ENCODE assay signal across 12 cellular contexts in genomic region chr4:86928400-86929255, GRCh38. TPM values are rescaled to one million over a fixed set of nuclear protein-coding genes. Genes with fewer than 3 reads are reported as not detected.
DNase-seq lines count a peak whose midpoint lies in the region; ATAC-seq and TF ChIP-seq lines count a peak whose summit lies in the region.
"Had no signal": no experiment of that assay in that cellular context is flagged by ENCODE, and none has a peak within 500 bp of the region (broad histone marks: within the 10 kb centered on the region; RNA-seq: fewer than 3 reads in every experiment).

No MANE protein-coding gene starts in this region.

- H3K79me2 ChIP-seq in OCI-LY7 (ENCODE audit: insufficient read depth, low read depth, low read length) (peaks cover 7% of the 10 kb centered on the region; the same call in 1 of the 2 replicates), hepatocyte (peaks cover 5% of the 10 kb centered on the region)

- no peak for ATAC-seq in stimulated activated naive CD8-positive, alpha-beta T cell treated with anti-CD3 and anti-CD28 coated beads, Interleukin-15, amount 100 ng/mL, for 72 hours
- ATAC-seq in HG03159 (IDR thresholded peaks at IDR 0.05; ENCODE audit: unreplicated experiment): no peak
- no peak for ATAC-seq in GM21447 (IDR thresholded peaks at IDR 0.05; ENCODE audit: unreplicated experiment)
- ATAC-seq: Panc1, WTC11 had no signal

- peaks cover 5% of the 10 kb centered on the region for H3K36me3 Mint-ChIP-seq in stimulated activated naive CD8-positive, alpha-beta T cell treated with anti-CD3 and anti-CD28 coated beads, Interleukin-15, Interleukin-2, amounts not matched to agents 100 ng/mL and 50 ng/mL, for 24 hours (ENCODE audit: low read depth)

- H3K27ac Mint-ChIP-seq in stimulated activated naive CD8-positive, alpha-beta T cell treated with anti-CD3 and anti-CD28 coated beads, Interleukin-15, Interleukin-2, amounts not matched to agents 100 ng/mL and 50 ng/mL, for 24 hours: peak overlapping the region; percentile 89
- no peak overlapping the region for H3K27ac Mint-ChIP-seq in stimulated activated naive CD8-positive, alpha-beta T cell treated with anti-CD3 and anti-CD28 coated beads, Interleukin-15, amount 100 ng/mL, for 72 hours
- H3K27ac Mint-ChIP-seq: activated naive CD4-positive, alpha-beta T cell treated with anti-CD3 and anti-CD28 coated beads, Interleukin-2, amount 10 ng/mL, durations not matched to agents 7 days and 5 days; WTC11 had no signal

- intact Hi-C loops in OCI-LY7 (cut with micrococcal nuclease; ENCODE audit: unreplicated experiment): no loop called here

- peaks cover 20% of the 10 kb centered on the region for H3K36me3 ChIP-seq in OCI-LY7 (ENCODE audit: insufficient read depth, low read length)
- no peaks in the 10 kb centered on the region for H3K36me3 ChIP-seq in hepatocyte (replicated peaks; ENCODE audit: insufficient read depth, low read depth)

- no peaks in the 10 kb centered on the region for H3K9me2 ChIP-seq in OCI-LY7 (ENCODE audit: insufficient read depth, low read length)
- no peaks in the 10 kb centered on the region for H3K9me2 ChIP-seq in hepatocyte (replicated peaks; ENCODE audit: insufficient read depth)

- peak overlapping the region; percentile 9 for H3K4me3 ChIP-seq in OCI-LY7 (ENCODE audit: low read depth, low read length, poor library complexity, severe bottlenecking)
- H3K4me3 ChIP-seq in hepatocyte: no peak overlapping the region

- H4K20me1 ChIP-seq in OCI-LY7 (ENCODE audit: insufficient read depth, low read length) (no peaks in the 10 kb centered on the region), hepatocyte (ENCODE audit: insufficient read depth, poor library complexity, severe bottlenecking) (no peaks in the 10 kb centered on the region)

- CTCF ChIA-PET in OCI-LY7 (lab: Charles Lee; ENCODE audit: unreplicated experiment): interaction anchor here (1.4 kb wide), 1 partner anchor 16 kb away, joined by 5 read pairs; no protein-coding TSS in a partner anchor

- POLR2A ChIA-PET in OCI-LY7 (lab: Charles Lee): interaction anchor here (0.6 to 1.5 kb wide), 10 partner anchors 8 to 1701 kb away, joined by 3 to 7 read pairs (median 3); no protein-coding TSS in a partner anchor

- peaks cover 49% of the 10 kb centered on the region for H3K4me1 ChIP-seq in OCI-LY7 (ENCODE audit: insufficient read depth, low read length, poor library complexity, severe bottlenecking)
- H3K4me1 ChIP-seq in hepatocyte (ENCODE audit: insufficient read depth): peaks cover 7% of the 10 kb centered on the region

- WGBS in hepatocyte (ENCODE audit: low lambda C conversion rate, missing lambda C conversion rate): 93% methylated on average over 10 of the region's 10 CpGs

- peak overlapping the region; percentile 49 for H3K4me2 ChIP-seq in OCI-LY7 (ENCODE audit: low read length)
- H3K4me2 ChIP-seq in hepatocyte: no peak overlapping the region

- H2AFZ ChIP-seq in OCI-LY7 (ENCODE audit: low read length): peak overlapping the region; percentile 2; the same call in 1 of the 2 replicates
- H2AFZ ChIP-seq in hepatocyte: no peak overlapping the region

- TF ChIP-seq CTCF in OCI-LY7 (conservative IDR thresholded peaks at IDR 0.05; ENCODE audit: low read length) (no peak), hepatocyte (IDR thresholded peaks at IDR 0.05; ENCODE audit: poor library complexity) (no peak)

- peak overlapping the region; percentile 5 for H3K27ac ChIP-seq in OCI-LY7 (ENCODE audit: low read depth, low read length, poor library complexity, severe bottlenecking)
- peak overlapping the region; percentile 84 for H3K27ac ChIP-seq in hepatocyte

- H3K9me3 ChIP-seq in OCI-LY7 (ENCODE audit: low read length) (no peaks in the 10 kb centered on the region), hepatocyte (ENCODE audit: low read depth) (no peaks in the 10 kb centered on the region)

- DNase-seq in stimulated activated naive CD8-positive, alpha-beta T cell treated with anti-CD3 and anti-CD28 coated beads, Interleukin-15, amount 100 ng/mL, for 72 hours: no peak
- no peak for DNase-seq in OCI-LY7 (ENCODE audit: low spot score)
- DNase-seq in hepatocyte (ENCODE audit: low spot score): no peak
- no peak for DNase-seq in NCI-H1092 treated with DMSO at 0.1 percent for 48 hours (lab: John Stamatoyannopoulos, UW)
- DNase-seq in HuH-7.5 (ENCODE audit: low spot score): no peak
- DNase-seq: activated naive CD4-positive, alpha-beta T cell treated with anti-CD3 and anti-CD28 coated beads, Interleukin-2, amount 10 ng/mL, durations not matched to agents 7 days and 5 days; NCI-H146 had no signal

- peak overlapping the region; percentile 17 for H3K4me3 Mint-ChIP-seq in stimulated activated naive CD8-positive, alpha-beta T cell treated with anti-CD3 and anti-CD28 coated beads, Interleukin-15, Interleukin-2, amounts not matched to agents 100 ng/mL and 50 ng/mL, for 24 hours
- H3K4me3 Mint-ChIP-seq in stimulated activated naive CD8-positive, alpha-beta T cell treated with anti-CD3 and anti-CD28 coated beads, Interleukin-15, amount 100 ng/mL, for 72 hours: no peak overlapping the region
- H3K4me3 Mint-ChIP-seq: activated naive CD4-positive, alpha-beta T cell treated with anti-CD3 and anti-CD28 coated beads, Interleukin-2, amount 10 ng/mL, durations not matched to agents 7 days and 5 days; WTC11 had no signal

- H3K4me1 Mint-ChIP-seq in stimulated activated naive CD8-positive, alpha-beta T cell treated with anti-CD3 and anti-CD28 coated beads, Interleukin-15, Interleukin-2, amounts not matched to agents 100 ng/mL and 50 ng/mL, for 24 hours (ENCODE audit: low read depth): peaks cover 29% of the 10 kb centered on the region
- H3K4me1 Mint-ChIP-seq in stimulated activated naive CD8-positive, alpha-beta T cell treated with anti-CD3 and anti-CD28 coated beads, Interleukin-15, amount 100 ng/mL, for 72 hours: peaks cover 21% of the 10 kb centered on the region

- no peaks in the 10 kb centered on the region for H3K27me3 ChIP-seq in hepatocyte

- BruUV-seq in OCI-LY7 (replicated peaks; lab: Mats Ljungman, UMichigan): no TSS peak

- H3K9me3 Mint-ChIP-seq in stimulated activated naive CD8-positive, alpha-beta T cell treated with anti-CD3 and anti-CD28 coated beads, Interleukin-15, Interleukin-2, amounts not matched to agents 100 ng/mL and 50 ng/mL, for 24 hours: no peaks in the 10 kb centered on the region
- H3K9me3 Mint-ChIP-seq in stimulated activated naive CD8-positive, alpha-beta T cell treated with anti-CD3 and anti-CD28 coated beads, Interleukin-15, amount 100 ng/mL, for 72 hours: no peaks in the 10 kb centered on the region
- H3K9me3 Mint-ChIP-seq: activated naive CD4-positive, alpha-beta T cell treated with anti-CD3 and anti-CD28 coated beads, Interleukin-2, amount 10 ng/mL, durations not matched to agents 7 days and 5 days; WTC11 had no signal

- H3K27me3 Mint-ChIP-seq in stimulated activated naive CD8-positive, alpha-beta T cell treated with anti-CD3 and anti-CD28 coated beads, Interleukin-15, Interleukin-2, amounts not matched to agents 100 ng/mL and 50 ng/mL, for 24 hours: no peaks in the 10 kb centered on the region
- H3K27me3 Mint-ChIP-seq in stimulated activated naive CD8-positive, alpha-beta T cell treated with anti-CD3 and anti-CD28 coated beads, Interleukin-15, amount 100 ng/mL, for 72 hours: no peaks in the 10 kb centered on the region
- H3K27me3 Mint-ChIP-seq: activated naive CD4-positive, alpha-beta T cell treated with anti-CD3 and anti-CD28 coated beads, Interleukin-2, amount 10 ng/mL, durations not matched to agents 7 days and 5 days had no signal

RNA-seq across cellular contexts. Expression of gene AFF1, which starts 6.2 kb away (rescaled TPM):
- total RNA-seq in OCI-LY7 (2014; rRNA removed; shearing (Covaris generic)): 28.7 and 29.9 TPM in 2 replicates
- total RNA-seq in OCI-LY7 (2022) (69.7 and 81.4 TPM in 2 replicates), hepatocyte (36.1 and 38.7 TPM in 2 replicates)
- polyA plus RNA-seq in hepatocyte: 28.7 and 31.9 TPM in 2 replicates

RNA-seq across cellular contexts. Expression of gene C4orf36, which starts 36.4 kb away (rescaled TPM):
- not detected in 2 replicates for total RNA-seq in OCI-LY7 (2014; rRNA removed; shearing (Covaris generic))
- total RNA-seq in OCI-LY7 (2022) (1.4 TPM in 1 of 2 replicates, not detected in the other), hepatocyte (1.2 and 1.3 TPM in 2 replicates)
- 2.0 and 2.3 TPM in 2 replicates for polyA plus RNA-seq in hepatocyte
